Comparison of ENCODE assay signal across 11 cellular contexts in genomic region chr1:94383966-94384408, GRCh38. TPM values are rescaled to one million over a fixed set of nuclear protein-coding genes. Genes with fewer than 3 reads are reported as not detected.
DNase-seq lines count a peak whose midpoint lies in the region; ATAC-seq and TF ChIP-seq lines count a peak whose summit lies in the region.
"Had no signal": no experiment of that assay in that cellular context is flagged by ENCODE, and none has a peak within 500 bp of the region (broad histone marks: within the 10 kb centered on the region; RNA-seq: fewer than 3 reads in every experiment).

No MANE protein-coding gene starts in this region.

- peaks cover 29% of the 10 kb centered on the region for H3K27me3 Mint-ChIP-seq in HFFc6 (ENCODE audit: insufficient read depth)
- H3K27me3 Mint-ChIP-seq in CD8-positive, alpha-beta memory T cell: peaks cover 8 to 16% of the 10 kb centered on the region in 2 donors

- H3K36me3 Mint-ChIP-seq in HFFc6 (ENCODE audit: low read depth): peaks cover 6% of the 10 kb centered on the region; the same call in 1 of the 2 replicates
- H3K36me3 Mint-ChIP-seq in CD8-positive, alpha-beta memory T cell: peaks cover 0 to 5% (median 3%) of the 10 kb centered on the region in 3 donors
- H3K36me3 Mint-ChIP-seq: activated naive CD8-positive, alpha-beta T cell treated with anti-CD3 and anti-CD28 coated beads, Interleukin-2, amount 10 ng/mL, durations not matched to agents 7 days and 5 days; IgD-negative memory B cell; immature natural killer cell had no signal

- H3K9ac ChIP-seq in adipocyte (ENCODE audit: low read length) (no peak overlapping the region), mucosa of rectum (ENCODE audit: low read depth in 1 of 2, low read length in 2 of 2) (no peak overlapping the region)

- H3K4me3 ChIP-seq in adipocyte (ENCODE audit: low read length) (no peak overlapping the region), mucosa of rectum (ENCODE audit: low read length in 2 of 2) (peak overlapping the region in 1 of 2 donors; percentile 56)
- no peak overlapping the region for H3K4me3 ChIP-seq in CD8-positive, alpha-beta memory T cell (ENCODE audit: low read length)

- no peaks in the 10 kb centered on the region for H3K9me3 ChIP-seq in adipocyte (ENCODE audit: control insufficient read depth, low read length)
- no peaks in the 10 kb centered on the region for H3K9me3 ChIP-seq in mucosa of rectum (ENCODE audit: control insufficient read depth in 2 of 2, low read length in 2 of 2)
- H3K9me3 ChIP-seq in CD8-positive, alpha-beta memory T cell (ENCODE audit: low read length): no peaks in the 10 kb centered on the region

- no peaks in the 10 kb centered on the region for H3K9me3 Mint-ChIP-seq in HFFc6
- H3K9me3 Mint-ChIP-seq in CD8-positive, alpha-beta memory T cell: peaks cover 0 to 3% (median 2%) of the 10 kb centered on the region in 5 donors
- H3K9me3 Mint-ChIP-seq: immature natural killer cell had no signal

- H3K4me1 Mint-ChIP-seq in HFFc6 (ENCODE audit: low read depth): peaks cover 5% of the 10 kb centered on the region; the same call in 1 of the 2 replicates
- H3K4me1 Mint-ChIP-seq in CD8-positive, alpha-beta memory T cell: peaks cover 17 to 23% (median 23%) of the 10 kb centered on the region in 3 donors

- DNase-seq in ELR (ENCODE audit: low read depth) (peak; percentile 20), HFFc6 (peak; percentile 24), adipocyte (ENCODE audit: low read depth) (peak; percentile 29), hippocampal formation (lab: John Stamatoyannopoulos, UW) (no peak), NCI-H774 (lab: John Stamatoyannopoulos, UW) (no peak)
- no peak for DNase-seq in CD8-positive, alpha-beta memory T cell
- DNase-seq: activated naive CD8-positive, alpha-beta T cell treated with anti-CD3 and anti-CD28 coated beads, Interleukin-2, amount 10 ng/mL, durations not matched to agents 7 days and 5 days; immature natural killer cell had no signal

- H3K36me3 ChIP-seq in adipocyte (ENCODE audit: control insufficient read depth, insufficient read depth, low read length, severe bottlenecking) (no peaks in the 10 kb centered on the region), mucosa of rectum (ENCODE audit: control insufficient read depth in 2 of 2, insufficient read depth in 2 of 2, low read length in 2 of 2) (no peaks in the 10 kb centered on the region)
- H3K36me3 ChIP-seq in CD8-positive, alpha-beta memory T cell (ENCODE audit: insufficient read depth, low read length): no peaks in the 10 kb centered on the region

- CTCF ChIA-PET in CD8-positive, alpha-beta memory T cell (lab: Charles Lee): no interaction called here

- H3K27ac ChIP-seq in mucosa of rectum (ENCODE audit: low read depth in 2 of 2, low read length in 2 of 2): peak overlapping the region; percentile 84 to 89
- H3K27ac ChIP-seq in CD8-positive, alpha-beta memory T cell (ENCODE audit: low read depth, low read length): no peak overlapping the region

- peaks cover 9% of the 10 kb centered on the region for H3K27me3 ChIP-seq in adipocyte (replicated peaks; ENCODE audit: control insufficient read depth, insufficient read depth, low read length)
- H3K27me3 ChIP-seq in mucosa of rectum (ENCODE audit: control insufficient read depth in 2 of 2, insufficient read depth in 2 of 2, low read length in 2 of 2): no peaks in the 10 kb centered on the region
- H3K27me3 ChIP-seq in CD8-positive, alpha-beta memory T cell (ENCODE audit: insufficient read depth, low read length, poor library complexity, severe bottlenecking): no peaks in the 10 kb centered on the region

- no peak for ATAC-seq in HG03025 (IDR thresholded peaks at IDR 0.05; ENCODE audit: low FRiP score, unreplicated experiment)

- POLR2A ChIA-PET in CD8-positive, alpha-beta memory T cell (lab: Charles Lee): no interaction called here

- peaks cover 8% of the 10 kb centered on the region for H3K4me1 ChIP-seq in adipocyte (ENCODE audit: control insufficient read depth, insufficient read depth, low read length)
- H3K4me1 ChIP-seq in mucosa of rectum (ENCODE audit: control insufficient read depth in 2 of 2, insufficient read depth in 2 of 2, low read length in 2 of 2): peaks cover 9 to 21% of the 10 kb centered on the region in 2 donors
- H3K4me1 ChIP-seq in CD8-positive, alpha-beta memory T cell (ENCODE audit: insufficient read depth, low read length): peaks cover 17% of the 10 kb centered on the region

- no peak overlapping the region for H3K27ac Mint-ChIP-seq in HFFc6
- H3K27ac Mint-ChIP-seq in CD8-positive, alpha-beta memory T cell: peak overlapping the region in 2 of 8 donors; percentile 34 to 60
- H3K27ac Mint-ChIP-seq: IgD-negative memory B cell had no signal

- H3K4me3 Mint-ChIP-seq in HFFc6: no peak overlapping the region
- peak overlapping the region in 2 of 7 donors; percentile 19 to 39 for H3K4me3 Mint-ChIP-seq in CD8-positive, alpha-beta memory T cell

- TF ChIP-seq CTCF in HFFc6 (IDR thresholded peaks at IDR 0.05): no peak

RNA-seq across cellular contexts. Expression of gene ABCD3, which starts 34.2 kb away (rescaled TPM):
- 10 to 100 TPM; 43.2 to 49.0 (median 46.3) TPM for total RNA-seq in HFFc6 (2021; fragmentation: NEBNext Ultra II Directional; extraction: Animal tissue kit (Norgen Biotek cat#: 25700))
- 10 to 100 TPM; 36.7 to 38.8 TPM for total RNA-seq in CD8-positive, alpha-beta memory T cell
- 28.3 TPM for polyA plus RNA-seq in CD8-positive, alpha-beta memory T cell

Comparison
In these comparisons a context has a peak if more than half of its experiments do, and no peak if none do; other contexts are left out.
1. DNase-seq: peak in ELR (single experiment), HFFc6 (single experiment) and adipocyte (single experiment); none in CD8-positive, alpha-beta memory T cell (0 of 5), hippocampal formation (0 of 2) and NCI-H774 (single experiment).